In the genomic region with DNA sequence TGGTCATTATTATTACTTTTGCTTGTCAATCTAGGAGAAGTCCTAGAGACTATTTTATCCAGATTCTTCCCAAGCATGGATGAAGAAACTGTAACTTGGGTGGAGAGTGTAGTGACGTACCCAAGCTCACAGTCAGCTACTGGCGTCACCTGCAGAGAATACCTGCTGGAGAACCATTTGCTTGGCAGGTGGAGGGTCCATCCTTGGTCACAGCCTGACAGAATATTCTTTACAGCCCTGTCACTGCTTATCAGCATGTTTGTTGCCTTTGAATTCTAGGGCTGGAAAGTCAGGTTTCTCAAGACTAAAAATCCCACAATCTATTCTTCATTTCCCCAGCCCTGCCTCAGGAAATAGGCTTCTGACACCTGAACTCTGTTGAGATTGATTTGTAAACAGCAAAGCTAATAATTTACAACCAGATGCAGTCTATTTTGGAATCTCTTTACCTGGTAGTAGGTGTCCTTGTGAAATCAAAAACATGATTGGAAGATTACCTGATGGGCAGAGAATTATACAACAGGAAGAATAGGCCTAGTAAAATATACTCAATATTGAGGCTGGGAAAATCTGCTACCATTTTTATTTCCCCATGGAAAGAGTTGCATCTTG, we compare ENCODE assay signal across 27 cellular contexts.
"Had no signal": no experiment of that assay in that cellular context is flagged by ENCODE, and none has a peak within 500 bp of the region (broad histone marks: within the 10 kb centered on the region; RNA-seq: fewer than 3 reads in every experiment).

No MANE protein-coding gene starts in this region.

- H3K4me3 ChIP-seq: adrenal gland, body of pancreas, breast epithelium, Peyer's patch, SJSA1 had no signal

- H3K36me3 ChIP-seq: adrenal gland, breast epithelium, Peyer's patch, SJSA1 had no signal

- ATAC-seq: activated CD8-positive, alpha-beta T cell treated with anti-CD3 and anti-CD28 coated beads, Interleukin-2, amount 10 ng/mL, durations not matched to agents 7 days and 5 days; activated naive CD4-positive, alpha-beta T cell treated with anti-CD3 and anti-CD28 coated beads, Interleukin-2, amount 50 U/mL, for 72 hours; body of pancreas had no signal

- H3K9me3 ChIP-seq: adrenal gland, body of pancreas, breast epithelium, Peyer's patch, SJSA1, SK-N-SH had no signal

- H3K27me3 ChIP-seq: adrenal gland, body of pancreas, breast epithelium, Peyer's patch, SJSA1 had no signal

- H3K27ac ChIP-seq: adrenal gland, body of pancreas, Peyer's patch, SJSA1 had no signal

- H3K4me1 ChIP-seq: adrenal gland, body of pancreas, breast epithelium, Peyer's patch had no signal

- DNase-seq: activated B cell treated with CpG ODN at 0.5 μM for 24 hours; activated CD4-positive, alpha-beta T cell treated with anti-CD3 and anti-CD28 coated beads, Interleukin-2, amount 10 ng/mL, durations not matched to agents 24 days and 14 days; activated CD4-positive, alpha-beta T cell treated with anti-CD3 and anti-CD28 coated beads, Interleukin-2, amount 50 U/mL, for 4 hours; activated CD8-positive, alpha-beta T cell treated with anti-CD3 and anti-CD28 coated beads, Interleukin-2, amount 10 ng/mL, durations not matched to agents 7 days and 5 days; activated gamma-delta T cell treated with Interleukin-2 at 50 U/mL for 16 hours; activated naive CD4-positive, alpha-beta T cell treated with anti-CD3 and anti-CD28 coated beads for 36 hours; activated T-cell treated with anti-CD3 and anti-CD28 coated beads, Interleukin-2, amount 50 U/mL, for 24 hours; adrenal gland; body of pancreas; Karpas-422; KBM-7; NCI-H1105; NCI-H146; NCI-H187; NCI-H2029 treated with DMSO at 0.1 percent for 48 hours; NCI-H2107; NCI-H2171; NCI-H510A; NCI-H526; NCI-H774; RPMI8226; SHP77 treated with DMSO at 0.1 percent for 48 hours; SK-N-SH had no signal
